9 cellular contexts compared by ENCODE assay signal in the genomic region with DNA sequence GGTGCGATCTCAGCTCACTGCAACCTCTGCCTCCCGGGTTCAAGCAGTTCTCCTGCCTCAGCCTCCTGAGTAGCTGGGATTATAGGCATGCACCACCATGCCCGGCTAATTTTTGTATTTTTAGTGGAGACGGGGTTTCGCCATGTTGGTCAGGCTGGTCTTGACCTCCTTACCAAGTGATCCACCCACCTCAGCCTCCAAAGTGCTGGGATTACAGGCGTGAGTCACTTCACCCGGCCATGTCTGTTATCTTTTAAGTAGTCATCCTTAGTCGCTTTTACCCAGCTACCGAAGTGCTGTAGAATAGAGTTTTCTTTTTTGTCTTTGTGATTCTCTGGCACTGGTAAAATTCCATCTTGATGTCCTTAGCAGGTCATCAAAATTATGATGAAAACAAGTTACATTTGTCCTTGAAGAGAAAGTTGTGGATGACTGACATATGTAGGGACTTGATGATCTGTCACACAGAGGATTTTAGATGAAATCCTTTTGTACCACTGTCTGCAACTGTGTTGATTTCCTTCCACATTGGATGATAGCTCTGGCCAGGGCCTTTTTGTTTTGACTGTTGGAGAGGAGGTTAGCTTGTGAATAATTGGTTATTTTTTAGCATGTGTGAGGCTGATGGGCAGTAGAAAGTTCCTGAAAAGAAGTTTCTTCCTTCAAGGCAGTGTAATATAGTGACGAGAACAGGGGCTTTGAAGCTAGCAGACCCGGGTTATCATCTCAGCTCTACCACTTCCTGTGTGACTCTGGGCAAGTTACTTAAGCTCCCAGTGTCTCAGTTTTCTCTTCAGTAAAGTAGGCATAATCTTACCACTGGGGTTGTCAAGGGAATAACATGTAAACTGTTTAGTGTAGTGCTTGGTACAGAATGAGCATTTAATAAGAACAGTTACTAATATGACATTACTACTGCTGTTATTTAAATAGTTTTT. TPM values are rescaled to one million over a fixed set of nuclear protein-coding genes. Genes with fewer than 3 reads are reported as not detected.
DNase-seq lines count a peak whose midpoint lies in the region; ATAC-seq and TF ChIP-seq lines count a peak whose summit lies in the region.
"Had no signal": no experiment of that assay in that cellular context is flagged by ENCODE, and none has a peak within 500 bp of the region (broad histone marks: within the 10 kb centered on the region; RNA-seq: fewer than 3 reads in every experiment).

No MANE protein-coding gene starts in this region.

- intact Hi-C loops in psoas muscle (cut with DNase I) = no loop called here

- 88 to 93% (median 91%) methylated on average over 11 of the region's 11 CpGs for WGBS in psoas muscle, 3 donors

- ATAC-seq in psoas muscle (no peak), GM18873 (IDR thresholded peaks at IDR 0.05; ENCODE audit: low FRiP score, unreplicated experiment) (no peak)

- H3K4me1 ChIP-seq in adipocyte (ENCODE audit: control insufficient read depth, insufficient read depth, low read length) = peaks cover 41% of the 10 kb centered on the region
- H3K4me1 ChIP-seq in psoas muscle = peaks cover 31% of the 10 kb centered on the region

- H3K9me3 ChIP-seq in adipocyte (ENCODE audit: control insufficient read depth, low read length) = no peaks in the 10 kb centered on the region
- no peaks in the 10 kb centered on the region for H3K9me3 ChIP-seq in psoas muscle

- H3K9ac ChIP-seq in adipocyte (ENCODE audit: low read length) = peak overlapping the region; percentile 18

- no peaks in the 10 kb centered on the region for H3K27me3 ChIP-seq in adipocyte (replicated peaks; ENCODE audit: control insufficient read depth, insufficient read depth, low read length)
- H3K27me3 ChIP-seq in psoas muscle (ENCODE audit: insufficient read depth in 3 of 3, low read length in 2 of 3) = no peaks in the 10 kb centered on the region

- no peak for TF ChIP-seq CTCF in psoas muscle (IDR thresholded peaks at IDR 0.05)

- H3K4me3 ChIP-seq in adipocyte (ENCODE audit: low read length) (no peak overlapping the region), psoas muscle (no peak overlapping the region)

- no peaks in the 10 kb centered on the region for H3K36me3 ChIP-seq in adipocyte (ENCODE audit: control insufficient read depth, insufficient read depth, low read length, severe bottlenecking)
- peaks cover 0 to 3% of the 10 kb centered on the region in 2 donors for H3K36me3 ChIP-seq in psoas muscle (ENCODE audit: insufficient read depth in 1 of 2, low read depth in 1 of 2)

- DNase-seq in SKM-1 treated with dmso at 0.1 percent for 144 hours (lab: John Stamatoyannopoulos, UW; ENCODE audit: unreplicated experiment) (peak; percentile 28), SKM-1 (lab: John Stamatoyannopoulos, UW; ENCODE audit: unreplicated experiment) (no peak), HS-5 (ENCODE audit: low read depth) (peak; percentile 35), adipocyte (ENCODE audit: low read depth) (peak; percentile 40), psoas muscle (no peak), middle frontal gyrus (ENCODE audit: extremely low spot score, low spot score) (no peak), D341Med (ENCODE audit: low spot score) (no peak)

- H3K27ac ChIP-seq in psoas muscle = peak overlapping the region; percentile 82
- H3K27ac ChIP-seq: C4-2B had no signal

RNA-seq across cellular contexts. Expression of gene ATG7, which starts 18.8 kb away (rescaled TPM):
- 10 to 100 TPM; 13.5 to 15.0 (median 14.5) TPM for total RNA-seq in psoas muscle
- 10 to 100 TPM in 2 of 3 donors, 1 to 10 TPM in 1; 5.9 to 13.1 (median 10.3) TPM for polyA plus RNA-seq in psoas muscle

Comparison
In these comparisons a context has a peak if more than half of its experiments do, and no peak if none do; other contexts are left out.
1. DNase-seq: peak in SKM-1 treated with dmso at 0.1 percent for 144 hours (single experiment), HS-5 (single experiment) and adipocyte (single experiment); none in SKM-1 (single experiment), psoas muscle (0 of 2), middle frontal gyrus (single experiment) and D341Med (single experiment).